ENCODE assay signal across 8 cellular contexts in genomic region chr10:62803993-62804383, GRCh38. TPM values are rescaled to one million over a fixed set of nuclear protein-coding genes. Genes with fewer than 3 reads are reported as not detected.
A peak's percentile ranks its signal among the peaks of the same experiment; 100 is the strongest.
DNase-seq lines count a peak whose midpoint lies in the region; ATAC-seq, FAIRE-seq and TF ChIP-seq lines count a peak whose summit lies in the region.

No MANE protein-coding gene starts in this region.

- peak overlapping the region; percentile 84 to 100 (median 96) for H3K4me3 Mint-ChIP-seq in CD4-positive, CD25-positive, alpha-beta regulatory T cell
- H3K4me3 Mint-ChIP-seq in memory B cell, result peak overlapping the region; percentile 98

- WGBS in K562 (ENCODE audit: insufficient coverage, low coverage, missing lambda C conversion rate), result 45% methylated on average over 10 of the region's 10 CpGs

- H3K36me3 Mint-ChIP-seq in CD4-positive, CD25-positive, alpha-beta regulatory T cell, result peaks cover 10% of the 10 kb centered on the region
- H3K36me3 Mint-ChIP-seq in memory B cell, result peaks cover 2% of the 10 kb centered on the region

- TF ChIP-seq POLR2A in K562 (conservative IDR thresholded peaks at IDR 0.05), result no peak

- peak overlapping the region; percentile 97 to 100 (median 97) for H3K27ac Mint-ChIP-seq in CD4-positive, CD25-positive, alpha-beta regulatory T cell
- peak overlapping the region; percentile 99 for H3K27ac Mint-ChIP-seq in memory B cell

- DNase-seq in CD4-positive, CD25-positive, alpha-beta regulatory T cell, result no peak
- DNase-seq in K562 (ENCODE audit: extremely low read depth in 1 of 4, low spot score in 3 of 4) (no peak), memory B cell (ENCODE audit: low spot score in 2 of 2) (no peak), cerebellar cortex (ENCODE audit: low spot score) (no peak), SHP77 treated with DMSO at 0.1 percent for 48 hours (lab: John Stamatoyannopoulos, UW) (no peak), amniotic stem cell (lab: John Stamatoyannopoulos, UW) (no peak), NCI-H146 (lab: John Stamatoyannopoulos, UW) (no peak)

- peaks cover 17 to 44% (median 34%) of the 10 kb centered on the region in 4 donors for H3K4me1 Mint-ChIP-seq in CD4-positive, CD25-positive, alpha-beta regulatory T cell
- H3K4me1 Mint-ChIP-seq in memory B cell, result peaks cover 18% of the 10 kb centered on the region

- intact Hi-C loops in K562 (cut with micrococcal nuclease), result no loop called here

- H3K4me3 ChIP-seq in CD4-positive, CD25-positive, alpha-beta regulatory T cell (ENCODE audit: low read depth, low read length), result peak overlapping the region; percentile 97
- peak overlapping the region; percentile 86 for H3K4me3 ChIP-seq in K562

- H3K4me1 ChIP-seq in CD4-positive, CD25-positive, alpha-beta regulatory T cell (ENCODE audit: control insufficient read depth, insufficient read depth, low read length, poor library complexity, severe bottlenecking), result peaks cover 36% of the 10 kb centered on the region
- H3K4me1 ChIP-seq in K562 (replicated peaks in 1 of 2; ENCODE audit: control insufficient read depth in 2 of 2, insufficient read depth in 2 of 2, low read length in 2 of 2), result peaks cover 16 to 20% of the 10 kb centered on the region in 2 experiments; a peak in 4 of 5 replicates

- no peak for TF ChIP-seq RAD21 in K562 (CRISPR knock-in tag; conservative IDR thresholded peaks at IDR 0.05 in 1 of 2, IDR thresholded peaks at IDR 0.05 in 1 of 2)

- FAIRE-seq in K562 (lab: Jason Lieb, UNC), result no peak

- in situ Hi-C loops in K562 (cut with MboI), result no loop called here

- peak overlapping the region; percentile 88 for H3K27ac ChIP-seq in CD4-positive, CD25-positive, alpha-beta regulatory T cell (ENCODE audit: insufficient read depth, low read length, poor library complexity, severe bottlenecking)
- peak overlapping the region; percentile 97 for H3K27ac ChIP-seq in K562 (ENCODE audit: extremely low read depth, low read depth, low read length)

- POLR2A ChIA-PET in K562 (lab: Yijun Ruan, JAX), result interaction anchor here (0.6 to 1.2 kb wide), 4 partner anchors 10 to 221 kb away, joined by 3 read pairs; no protein-coding TSS in a partner anchor

- H3K27me3 Mint-ChIP-seq in CD4-positive, CD25-positive, alpha-beta regulatory T cell, result peaks cover 24% of the 10 kb centered on the region
- H3K27me3 Mint-ChIP-seq in memory B cell, result no peaks in the 10 kb centered on the region

- H3K27me3 ChIP-seq in CD4-positive, CD25-positive, alpha-beta regulatory T cell (ENCODE audit: control insufficient read depth, insufficient read depth, low read length), result peaks cover 2% of the 10 kb centered on the region
- H3K27me3 ChIP-seq in K562 (ENCODE audit: control insufficient read depth in 2 of 2, insufficient read depth in 2 of 2, low read length in 2 of 2), result peaks cover 0 to 2% of the 10 kb centered on the region in 2 experiments; a peak in 2 of 5 replicates

- no peaks in the 10 kb centered on the region for H3K9me3 ChIP-seq in CD4-positive, CD25-positive, alpha-beta regulatory T cell (ENCODE audit: control insufficient read depth in 2 of 2, low read length in 2 of 2)
- no peaks in the 10 kb centered on the region for H3K9me3 ChIP-seq in K562 (replicated peaks; ENCODE audit: control insufficient read depth, insufficient read depth, low read depth, low read length)

- H3K36me3 ChIP-seq in CD4-positive, CD25-positive, alpha-beta regulatory T cell (ENCODE audit: control insufficient read depth, insufficient read depth, low read length), result peaks cover 12% of the 10 kb centered on the region
- H3K36me3 ChIP-seq in K562 (ENCODE audit: control insufficient read depth, insufficient read depth, low read length), result peaks cover 30% of the 10 kb centered on the region

- peak overlapping the region; percentile 94 for H3K4me2 ChIP-seq in K562 (ENCODE audit: insufficient read depth, low read length)

- peaks cover 18% of the 10 kb centered on the region for H4K20me1 ChIP-seq in K562 (replicated peaks; ENCODE audit: control insufficient read depth, insufficient read depth, low read length)

- H3K9me1 ChIP-seq in K562 (ENCODE audit: control insufficient read depth, insufficient read depth, low read length), result peaks cover 3% of the 10 kb centered on the region

- CTCF ChIA-PET in K562 (lab: Yijun Ruan, JAX; ENCODE audit: low intra/inter-chr PET ratio), result no interaction called here

- BruUV-seq in K562 (replicated peaks; lab: Mats Ljungman, UMichigan), result TSS peak; percentile 86

- peak overlapping the region; percentile 91 to 96 for H3K9ac ChIP-seq in K562 (ENCODE audit: insufficient read depth in 1 of 2, low read depth in 2 of 2, low read length in 2 of 2)

- no peak for TF ChIP-seq EP300 in K562 (IDR thresholded peaks at IDR 0.05; ENCODE audit: low read length)

- peak overlapping the region; percentile 100 for H2AFZ ChIP-seq in K562 (ENCODE audit: low read depth, low read length)

- H3K9me3 Mint-ChIP-seq in CD4-positive, CD25-positive, alpha-beta regulatory T cell, result no peaks in the 10 kb centered on the region
- no peaks in the 10 kb centered on the region for H3K9me3 Mint-ChIP-seq in memory B cell

- no peak for TF ChIP-seq CTCF in K562 (IDR thresholded peaks at IDR 0.05 in 2 of 3, conservative IDR thresholded peaks at IDR 0.05 in 1 of 3; ENCODE audit: insufficient read depth in 2 of 3, low read depth in 1 of 3, low read length in 3 of 3)

- no peak for ATAC-seq in CD4-positive, CD25-positive, alpha-beta regulatory T cell (ENCODE audit: low read depth in 2 of 2)
- ATAC-seq in HG03025 (IDR thresholded peaks at IDR 0.05; ENCODE audit: low FRiP score, unreplicated experiment) (peak; percentile 13), K562 (peak; percentile 11; the same call in 1 of the 3 replicates), memory B cell (ENCODE audit: low read depth) (peak; percentile 0)

- peaks cover 39% of the 10 kb centered on the region for H3K79me2 ChIP-seq in K562 (ENCODE audit: control insufficient read depth, insufficient read depth, low read length)

TF ChIP-seq in K562, 482 proteins besides CTCF, POLR2A, EP300 and RAD21 (continues in another document):
- TF ChIP-seq ZNF133 (CRISPR knock-in tag; IDR thresholded peaks at IDR 0.05), result no peak
- TF ChIP-seq, protein P1, sequence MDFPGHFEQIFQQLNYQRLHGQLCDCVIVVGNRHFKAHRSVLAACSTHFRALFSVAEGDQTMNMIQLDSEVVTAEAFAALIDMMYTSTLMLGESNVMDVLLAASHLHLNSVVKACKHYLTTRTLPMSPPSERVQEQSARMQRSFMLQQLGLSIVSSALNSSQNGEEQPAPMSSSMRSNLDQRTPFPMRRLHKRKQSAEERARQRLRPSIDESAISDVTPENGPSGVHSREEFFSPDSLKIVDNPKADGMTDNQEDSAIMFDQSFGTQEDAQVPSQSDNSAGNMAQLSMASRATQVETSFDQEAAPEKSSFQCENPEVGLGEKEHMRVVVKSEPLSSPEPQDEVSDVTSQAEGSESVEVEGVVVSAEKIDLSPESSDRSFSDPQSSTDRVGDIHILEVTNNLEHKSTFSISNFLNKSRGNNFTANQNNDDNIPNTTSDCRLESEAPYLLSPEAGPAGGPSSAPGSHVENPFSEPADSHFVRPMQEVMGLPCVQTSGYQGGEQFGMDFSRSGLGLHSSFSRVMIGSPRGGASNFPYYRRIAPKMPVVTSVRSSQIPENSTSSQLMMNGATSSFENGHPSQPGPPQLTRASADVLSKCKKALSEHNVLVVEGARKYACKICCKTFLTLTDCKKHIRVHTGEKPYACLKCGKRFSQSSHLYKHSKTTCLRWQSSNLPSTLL (IDR thresholded peaks at IDR 0.05), result no peak
- 0 out of 2 replicates have a peak, but pooled peaks have one; percentile 18 for TF ChIP-seq BRD4 (IDR thresholded peaks at IDR 0.05)
- TF ChIP-seq NCOR1 (IDR thresholded peaks at IDR 0.05), result no peak

RNA-seq across cellular contexts. Expression of gene ADO, which starts 0.5 kb away (rescaled TPM):
- 11.1 TPM for total RNA-seq in CD4-positive, CD25-positive, alpha-beta regulatory T cell
- polyA plus RNA-seq in CD4-positive, CD25-positive, alpha-beta regulatory T cell, result 1 to 10 TPM; 1.4 to 4.4 (median 2.1) TPM
- 7.7 and 9.9 TPM in 2 replicates for total RNA-seq in K562 (2011; cell fraction: chromatin; rRNA removed; ENCODE audit: low replicate concordance)
- total RNA-seq in K562 (2011; cell fraction: nucleolus; rRNA removed), result 12.4 and 12.8 TPM in 2 replicates
- total RNA-seq in K562 (2011; cell fraction: nucleoplasm; rRNA removed), result 13.9 and 17.6 TPM in 2 replicates
- total RNA-seq in K562 (2014; rRNA removed) (19.5 and 23.8 TPM in 2 replicates), K562 (2014; rRNA removed; fragmentation: Illumina TruSeq; extraction: Trizol) (13.1 and 14.7 TPM in 2 replicates), K562 (2015; rRNA removed; fragmentation: Illumina TruSeq; extraction: Trizol) (18.1 and 19.5 TPM in 2 replicates), K562 (2021) (20.0 and 20.6 TPM in 2 replicates)
- polyA plus RNA-seq in K562 (2011; rRNA removed) (14.4 and 16.8 TPM in 2 replicates), K562 (2014; fragmentation: Illumina TruSeq; extraction: Trizol) (14.1 and 16.1 TPM in 2 replicates), K562 (2014; fragmentation: Nextera tagmentation; extraction: Ambion mirVana) (1 to 10 TPM; 3.0 to 3.8 TPM), K562 (2014; rRNA removed) (15.3 and 15.6 TPM in 2 replicates)
- 9.7 and 16.6 TPM in 2 replicates for polyA plus RNA-seq in K562 (2011; cell fraction: cytosol; rRNA removed)
- polyA plus RNA-seq in K562 (2011; cell fraction: nucleus; rRNA removed), result 7.9 and 8.7 TPM in 2 replicates
- 12.4 and 15.8 TPM in 2 replicates for polyA plus RNA-seq in K562 (2012)
- 18.8 and 20.3 TPM in 2 replicates for polyA minus RNA-seq in K562 (2011; rRNA and poly(A)+ RNA removed)
- 13.3 and 13.8 TPM in 2 replicates for polyA minus RNA-seq in K562 (2011; cell fraction: cytosol; rRNA and poly(A)+ RNA removed)
- polyA minus RNA-seq in K562 (2011; cell fraction: nucleus; rRNA and poly(A)+ RNA removed), result 12.3 and 17.2 TPM in 2 replicates

RNA-seq across cellular contexts. Expression of gene EGR2, which starts 12.2 kb away (rescaled TPM):
- 7.5 TPM for total RNA-seq in CD4-positive, CD25-positive, alpha-beta regulatory T cell
- polyA plus RNA-seq in CD4-positive, CD25-positive, alpha-beta regulatory T cell, result under 1 TPM; 0.13 to 0.61 (median 0.37) TPM
- 0.30 and 0.81 TPM in 2 replicates for total RNA-seq in K562 (2011; cell fraction: chromatin; rRNA removed; ENCODE audit: low replicate concordance)
- 0.79 and 0.83 TPM in 2 replicates for total RNA-seq in K562 (2011; cell fraction: nucleolus; rRNA removed)
- 0.51 and 0.69 TPM in 2 replicates for total RNA-seq in K562 (2011; cell fraction: nucleoplasm; rRNA removed)
- total RNA-seq in K562 (2014; rRNA removed) (0.24 TPM in 1 of 2 replicates, not detected in the other), K562 (2014; rRNA removed; fragmentation: Illumina TruSeq; extraction: Trizol) (0.11 and 0.19 TPM in 2 replicates), K562 (2015; rRNA removed; fragmentation: Illumina TruSeq; extraction: Trizol) (not detected in 2 replicates), K562 (2021) (0.18 and 0.83 TPM in 2 replicates)
- polyA plus RNA-seq in K562 (2011; rRNA removed) (0.08 and 0.09 TPM in 2 replicates), K562 (2014; fragmentation: Illumina TruSeq; extraction: Trizol) (0.11 and 0.12 TPM in 2 replicates), K562 (2014; fragmentation: Nextera tagmentation; extraction: Ambion mirVana) (not detected), K562 (2014; rRNA removed) (0.03 and 0.15 TPM in 2 replicates)
- 0.06 and 0.31 TPM in 2 replicates for polyA plus RNA-seq in K562 (2011; cell fraction: cytosol; rRNA removed)
- polyA plus RNA-seq in K562 (2011; cell fraction: nucleus; rRNA removed), result 0.37 and 1.4 TPM in 2 replicates
- polyA plus RNA-seq in K562 (2012), result 0.25 and 0.47 TPM in 2 replicates
- polyA minus RNA-seq in K562 (2011; rRNA and poly(A)+ RNA removed), result 0.09 and 0.70 TPM in 2 replicates
- polyA minus RNA-seq in K562 (2011; cell fraction: cytosol; rRNA and poly(A)+ RNA removed), result not detected in 2 replicates
- 0.33 and 0.81 TPM in 2 replicates for polyA minus RNA-seq in K562 (2011; cell fraction: nucleus; rRNA and poly(A)+ RNA removed)

Comparison
In these comparisons a context has a peak if more than half of its experiments do, and no peak if none do; other contexts are left out.
1. ATAC-seq: peak in HG03025 (single experiment), K562 (single experiment) and memory B cell (single experiment); none in CD4-positive, CD25-positive, alpha-beta regulatory T cell (0 of 2).